In genomic region chr19:7919681-7920519, GRCh38 we compare ENCODE assay signal across 8 cellular contexts. TPM values are rescaled to one million over a fixed set of nuclear protein-coding genes. Genes with fewer than 3 reads are reported as not detected.
DNase-seq lines count a peak whose midpoint lies in the region; ATAC-seq and TF ChIP-seq lines count a peak whose summit lies in the region.

TSS of gene SNAPC2 (plus strand) at chr19:7920338. CDS start at chr19:7920367, 29 bp downstream.

- DNase-seq in NCI-H146 treated with DMSO at 0.1 percent for 48 hours (lab: John Stamatoyannopoulos, UW; ENCODE audit: unreplicated experiment): peak; percentile 64
- DNase-seq in amniotic epithelial cell (ENCODE audit: low read depth): peak; percentile 88
- DNase-seq in left cardiac atrium: peak; percentile 98
- DNase-seq in prostate gland (ENCODE audit: low spot score): peak; percentile 92

- 0 out of 2 replicates have a peak, but pooled peaks have one; percentile 2 for TF ChIP-seq CTCF in GM12874 (IDR thresholded peaks at IDR 0.05; ENCODE audit: insufficient read depth, low read depth, low read length)
- TF ChIP-seq CTCF in prostate gland (IDR thresholded peaks at IDR 0.05): peak in 3 of 4 experiments; percentile 6 to 43 (median 30)

- peak within 1 kb of the TSS; percentile 93 to 96 for H3K27ac ChIP-seq in prostate gland
- H3K27ac ChIP-seq in urinary bladder (ENCODE audit: low read depth): peak within 1 kb of the TSS; percentile 81

- intact Hi-C loops in T-helper 1 cell treated with Interleukin-12 subunit alpha and Interleukin-12 subunit beta and Interleukin-4 antibody, amounts not matched to agents 30 ng/mL and 1 ng/mL, for 36 hours (cut with micrococcal nuclease): loop anchor here (1.0 to 10.0 kb wide), 18 partner anchors 17 to 1873 kb away; partner anchors contain the start of genes ALKBH7, ELAVL1, MAP2K7 and MARCHF2
- intact Hi-C loops in left cardiac atrium (cut with DNase I) (no loop called here), prostate gland (cut with DNase I) (no loop called here)

- WGBS in prostate gland: 7% methylated on average over 60 of the region's 60 CpGs
- WGBS in urinary bladder: 6% methylated on average over 60 of the region's 60 CpGs

- H3K27me3 ChIP-seq in prostate gland (replicated peaks; ENCODE audit: insufficient read depth): no peaks in the 10 kb centered on the region

- TF ChIP-seq POLR2A in prostate gland (IDR thresholded peaks at IDR 0.05): peak; percentile 64

- H3K36me3 ChIP-seq in prostate gland (peaks cover 7 to 10% of the 10 kb centered on the region in 2 donors), urinary bladder (ENCODE audit: insufficient read depth) (no peaks in the 10 kb centered on the region)

- H3K4me1 ChIP-seq in prostate gland (replicated peaks) (peaks cover 4% of the 10 kb centered on the region), urinary bladder (ENCODE audit: insufficient read depth) (no peaks in the 10 kb centered on the region)

- H3K4me3 ChIP-seq in prostate gland: peak within 1 kb of the TSS; percentile 67 to 84
- H3K4me3 ChIP-seq in urinary bladder (ENCODE audit: low read depth, low read length): peak within 1 kb of the TSS; percentile 60

- ATAC-seq in HG02840 (IDR thresholded peaks at IDR 0.05; ENCODE audit: low FRiP score, unreplicated experiment) (peak; percentile 58), left cardiac atrium (peak; percentile 73 to 76)

- H3K9me3 ChIP-seq in prostate gland: no peaks in the 10 kb centered on the region

RNA-seq across cellular contexts. Expression of gene SNAPC2, which starts in this region (rescaled TPM):
- total RNA-seq in T-helper 1 cell treated with Interleukin-12 subunit alpha and Interleukin-12 subunit beta and Interleukin-4 antibody, amounts not matched to agents 30 ng/mL and 1 ng/mL, for 36 hours: 22.5 and 28.5 TPM in 2 replicates
- total RNA-seq in left cardiac atrium (10 to 100 TPM in 1 of 2 donors, 1 to 10 TPM in 1; 9.6 to 13.9 TPM), prostate gland (10 to 100 TPM; 37.4 to 95.0 TPM), urinary bladder (6.8 TPM)
- polyA plus RNA-seq in urinary bladder: 55.6 TPM

Comparison
In these comparisons a context has a peak if more than half of its experiments do, and no peak if none do; other contexts are left out.
1. Peak in every context shown above with its lines: DNase-seq, ATAC-seq, H3K4me3 ChIP-seq and H3K27ac ChIP-seq.